18 cellular contexts compared by ENCODE assay signal in the genomic region with DNA sequence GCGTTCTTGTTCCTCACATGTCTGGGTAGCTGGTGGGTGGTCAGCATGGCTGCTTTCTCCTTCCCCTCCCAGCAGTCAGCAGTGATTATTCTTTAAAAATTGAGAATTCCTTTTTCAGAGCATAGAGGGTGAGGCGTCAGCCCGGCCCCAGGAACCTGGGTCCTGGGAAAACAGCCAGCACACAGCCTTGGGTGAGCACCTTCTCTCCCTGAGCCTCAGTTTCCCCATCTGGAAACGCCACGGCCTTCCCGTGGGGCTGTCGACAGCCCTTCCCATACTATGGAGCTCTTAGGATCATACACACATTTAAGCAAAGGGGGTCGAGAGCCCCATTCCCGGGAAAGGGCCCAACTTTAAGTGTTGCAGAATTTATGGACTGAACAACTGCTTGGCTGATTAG.
DNase-seq lines count a peak whose midpoint lies in the region; ATAC-seq, FAIRE-seq and TF ChIP-seq lines count a peak whose summit lies in the region.
"Had no signal": no experiment of that assay in that cellular context is flagged by ENCODE, and none has a peak within 500 bp of the region (broad histone marks: within the 10 kb centered on the region; RNA-seq: fewer than 3 reads in every experiment).

No MANE protein-coding gene starts in this region.

- no peak for FAIRE-seq in small intestine (lab: Jason Lieb, UNC)
- FAIRE-seq: A204.1, GM12878, GM18507, H54 had no signal

- no peaks in the 10 kb centered on the region for H3K27me3 Mint-ChIP-seq in brain

- 86 to 95% (median 92%) methylated on average over 9 of the region's 9 CpGs for WGBS in spleen, 5 donors
- WGBS in small intestine, 3 donors, result 85 to 93% (median 92%) methylated on average over 9 of the region's 9 CpGs

- TF ChIP-seq CTCF in right atrium auricular region (IDR thresholded peaks at IDR 0.05), result no peak
- TF ChIP-seq CTCF in brain (conservative IDR thresholded peaks at IDR 0.05), result no peak
- no peak for TF ChIP-seq CTCF in spleen (IDR thresholded peaks at IDR 0.05 in 8 of 11, conservative IDR thresholded peaks at IDR 0.05 in 3 of 11)

- ATAC-seq in Right ventricle myocardium inferior, result no peak
- ATAC-seq: GM12878, HCT116 had no signal

- TF ChIP-seq POLR2A in spleen (IDR thresholded peaks at IDR 0.05), result no peak

- H3K36me3 Mint-ChIP-seq in brain, result no peaks in the 10 kb centered on the region
- H3K36me3 Mint-ChIP-seq: CD4-positive, alpha-beta memory T cell had no signal

- peaks cover 0 to 7% (median 0%) of the 10 kb centered on the region in 5 experiments for H3K9me3 Mint-ChIP-seq in brain
- H3K9me3 Mint-ChIP-seq: CD4-positive, alpha-beta memory T cell had no signal

- H3K27ac ChIP-seq in right atrium auricular region (peak overlapping the region in 1 of 2 donors; percentile 60), spleen (no peak overlapping the region), small intestine (ENCODE audit: low read depth in 1 of 2, low read length in 1 of 2) (no peak overlapping the region)
- H3K27ac ChIP-seq: GM23248, HL-60 had no signal

- no peak overlapping the region for H3K4me3 ChIP-seq in right atrium auricular region
- H3K4me3 ChIP-seq in spleen, result no peak overlapping the region
- no peak overlapping the region for H3K4me3 ChIP-seq in small intestine (ENCODE audit: low read depth in 1 of 2, low read length in 2 of 2)
- H3K4me3 ChIP-seq: GM12878, GM23248 had no signal

- peak; percentile 30 for DNase-seq in right atrium auricular region (ENCODE audit: low spot score)
- no peak for DNase-seq in Right ventricle myocardium inferior (ENCODE audit: missing footprints)
- peak; percentile 45 for DNase-seq in spleen
- no peak for DNase-seq in NCI-H1105 treated with DMSO at 0.1 percent for 48 hours (lab: John Stamatoyannopoulos, UW)
- no peak for DNase-seq in small intestine
- DNase-seq in T-helper 2 cell, result no peak
- DNase-seq: C1 segment of cervical spinal cord; CD4-positive, alpha-beta memory T cell; DMS79; GM23248 had no signal

- H3K27ac Mint-ChIP-seq in brain, result peak overlapping the region in 4 of 5 experiments; percentile 0 to 77 (median 16)
- H3K27ac Mint-ChIP-seq: B cell; CD4-positive, alpha-beta memory T cell had no signal

- H3K4me1 ChIP-seq in right atrium auricular region (peaks cover 0 to 39% of the 10 kb centered on the region in 2 donors), spleen (peaks cover 0 to 4% (median under 1%) of the 10 kb centered on the region in 6 donors), small intestine (ENCODE audit: control insufficient read depth in 2 of 2, insufficient read depth in 1 of 2, low read depth in 1 of 2, low read length in 1 of 2) (no peaks in the 10 kb centered on the region)

- H3K9me3 ChIP-seq in right atrium auricular region (no peaks in the 10 kb centered on the region), spleen (no peaks in the 10 kb centered on the region), small intestine (ENCODE audit: control insufficient read depth, low read depth) (no peaks in the 10 kb centered on the region)

- no peak overlapping the region for H3K4me3 Mint-ChIP-seq in brain
- H3K4me3 Mint-ChIP-seq: B cell; CD4-positive, alpha-beta memory T cell had no signal

- H3K36me3 ChIP-seq in right atrium auricular region, result no peaks in the 10 kb centered on the region
- H3K36me3 ChIP-seq in spleen, result no peaks in the 10 kb centered on the region
- H3K36me3 ChIP-seq in small intestine (ENCODE audit: control insufficient read depth in 2 of 2, insufficient read depth in 2 of 2, low read length in 2 of 2), result no peaks in the 10 kb centered on the region

- H3K4me1 Mint-ChIP-seq in brain, result peaks cover 59% of the 10 kb centered on the region
- H3K4me1 Mint-ChIP-seq: B cell had no signal

- intact Hi-C loops in Right ventricle myocardium inferior (cut with DNase I) (no loop called here), spleen (cut with DNase I; ENCODE audit: low total_unique reads) (no loop called here)

- H3K27me3 ChIP-seq in right atrium auricular region (no peaks in the 10 kb centered on the region), spleen (replicated peaks in 1 of 7) (no peaks in the 10 kb centered on the region), small intestine (ENCODE audit: control insufficient read depth in 2 of 2, insufficient read depth in 2 of 2, low read length in 2 of 2) (no peaks in the 10 kb centered on the region)

Comparison
In these comparisons a context has a peak if more than half of its experiments do, and no peak if none do; other contexts are left out.
1. DNase-seq: peak in right atrium auricular region (single experiment) and spleen (single experiment); none in Right ventricle myocardium inferior (single experiment), NCI-H1105 treated with DMSO at 0.1 percent for 48 hours (single experiment), small intestine (single experiment) and T-helper 2 cell (0 of 5).